ENCODE assay signal across 18 cellular contexts in the genomic region with DNA sequence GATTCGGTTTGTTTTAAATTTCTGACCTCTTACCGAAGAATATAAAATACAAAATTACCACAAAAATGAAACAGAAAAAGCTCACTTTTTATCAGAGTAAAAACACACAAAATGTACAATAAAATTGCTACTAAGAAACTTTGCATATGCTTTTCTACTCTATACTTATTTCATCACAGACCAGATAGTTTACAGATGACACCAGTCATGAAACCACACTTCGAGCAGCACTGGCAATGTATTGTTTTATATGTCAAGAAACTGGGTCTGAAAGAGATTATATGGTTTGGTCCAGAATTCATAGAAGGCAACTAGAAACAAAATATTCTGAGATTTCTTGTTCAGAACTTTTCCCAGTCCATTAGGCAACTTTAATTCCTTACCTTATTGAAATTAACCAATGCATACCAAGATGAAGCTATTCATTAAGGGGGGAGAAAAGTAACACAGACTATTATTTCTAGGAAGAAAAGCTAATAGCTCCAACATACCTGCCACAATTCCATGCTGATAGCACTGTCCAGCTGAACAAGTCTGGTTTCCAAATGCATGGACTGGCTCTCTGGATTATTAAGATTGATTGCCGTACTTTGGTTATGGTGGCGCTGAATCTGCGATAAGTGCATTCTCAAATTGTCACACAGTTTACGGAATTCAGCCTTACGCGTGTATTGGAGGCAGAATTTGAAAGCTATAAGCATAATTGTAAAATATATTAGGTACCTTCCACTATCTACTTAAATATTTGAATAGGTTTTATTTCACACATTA.
"Had no signal": no experiment of that assay in that cellular context is flagged by ENCODE, and none has a peak within 500 bp of the region (broad histone marks: within the 10 kb centered on the region; RNA-seq: fewer than 3 reads in every experiment).

No MANE protein-coding gene starts in this region.

- H3K9me3 Mint-ChIP-seq: activated CD4-positive, alpha-beta T cell treated with anti-CD3 and anti-CD28 coated beads, Interleukin-2, amount 10 ng/mL, durations not matched to agents 7 days and 5 days; activated naive CD4-positive, alpha-beta T cell treated with anti-CD3 and anti-CD28 coated beads, Interleukin-2, amount 10 ng/mL, durations not matched to agents 7 days and 5 days; activated T-helper 1 cell treated with anti-CD3 and anti-CD28 coated beads, Interleukin-12 subunit alpha, Interleukin-12 subunit beta, Interleukin-2, Interleukin-4 antibody, amounts not matched to agents 30 ng/mL and 10 ng/mL and 1 ng/mL, durations not matched to agents 14 hours and 24 hours and 36 hours; effector memory CD8-positive, alpha-beta T cell; neural crest cell had no signal

- H3K4me3 Mint-ChIP-seq: activated CD4-positive, alpha-beta T cell treated with anti-CD3 and anti-CD28 coated beads, Interleukin-2, amount 10 ng/mL, durations not matched to agents 7 days and 5 days; activated naive CD4-positive, alpha-beta T cell treated with anti-CD3 and anti-CD28 coated beads, Interleukin-2, amount 10 ng/mL, durations not matched to agents 7 days and 5 days; activated T-helper 1 cell treated with anti-CD3 and anti-CD28 coated beads, Interleukin-12 subunit alpha, Interleukin-12 subunit beta, Interleukin-2, Interleukin-4 antibody, amounts not matched to agents 30 ng/mL and 10 ng/mL and 1 ng/mL, durations not matched to agents 14 hours and 24 hours and 36 hours; effector memory CD8-positive, alpha-beta T cell; neural crest cell had no signal

- ATAC-seq: effector memory CD8-positive, alpha-beta T cell; gastroesophageal sphincter; left colon had no signal

- H3K4me1 Mint-ChIP-seq: neural crest cell had no signal

- DNase-seq: activated CD4-positive, alpha-beta T cell treated with anti-CD3 and anti-CD28 coated beads, Interleukin-2, amount 10 ng/mL, durations not matched to agents 7 days and 5 days; activated CD4-positive, CD25-positive, alpha-beta regulatory T cell treated with anti-CD3 and anti-CD28 coated beads, Interleukin-2, amount 50 U/mL, for 72 hours; activated gamma-delta T cell; activated naive CD4-positive, alpha-beta T cell treated with anti-CD3 and anti-CD28 coated beads, Interleukin-2, amount 10 ng/mL, durations not matched to agents 7 days and 5 days; amygdala; caudate nucleus; cortex of kidney; effector memory CD8-positive, alpha-beta T cell; islet precursor cell; left colon; mammary epithelial cell; nucleus accumbens; stimulated activated CD4-positive, alpha-beta T cell treated with anti-CD3 and anti-CD28 coated beads, Interleukin-15, amount 100 ng/mL, for 24 hours; stimulated activated CD4-positive, alpha-beta T cell treated with anti-CD3 and anti-CD28 coated beads, Interleukin-2, amount 100 ng/mL, for 24 hours; stimulated activated naive CD4-positive, alpha-beta T cell had no signal

- H3K27ac Mint-ChIP-seq: activated CD4-positive, alpha-beta T cell treated with anti-CD3 and anti-CD28 coated beads, Interleukin-2, amount 10 ng/mL, durations not matched to agents 7 days and 5 days; activated naive CD4-positive, alpha-beta T cell treated with anti-CD3 and anti-CD28 coated beads, Interleukin-2, amount 10 ng/mL, durations not matched to agents 7 days and 5 days; activated T-helper 1 cell treated with anti-CD3 and anti-CD28 coated beads, Interleukin-12 subunit alpha, Interleukin-12 subunit beta, Interleukin-2, Interleukin-4 antibody, amounts not matched to agents 30 ng/mL and 10 ng/mL and 1 ng/mL, durations not matched to agents 14 hours and 24 hours and 36 hours had no signal

- H3K27me3 Mint-ChIP-seq: activated CD4-positive, alpha-beta T cell treated with anti-CD3 and anti-CD28 coated beads, Interleukin-2, amount 10 ng/mL, durations not matched to agents 7 days and 5 days; activated naive CD4-positive, alpha-beta T cell treated with anti-CD3 and anti-CD28 coated beads, Interleukin-2, amount 10 ng/mL, durations not matched to agents 7 days and 5 days; effector memory CD8-positive, alpha-beta T cell had no signal
